Comparison of ENCODE assay signal across 19 cellular contexts in genomic region chr2:148582679-148583511, GRCh38.
DNase-seq lines count a peak whose midpoint lies in the region; ATAC-seq and TF ChIP-seq lines count a peak whose summit lies in the region.
"Had no signal": no experiment of that assay in that cellular context is flagged by ENCODE, and none has a peak within 500 bp of the region (broad histone marks: within the 10 kb centered on the region; RNA-seq: fewer than 3 reads in every experiment).

No MANE protein-coding gene starts in this region.

- peaks cover 0 to 6% of the 10 kb centered on the region in 2 donors for H3K9me3 Mint-ChIP-seq in stimulated activated naive CD8-positive, alpha-beta T cell treated with anti-CD3 and anti-CD28 coated beads, Interleukin-15, amount 100 ng/mL, for 72 hours
- H3K9me3 Mint-ChIP-seq: activated T-cell treated with anti-CD3 and anti-CD28 coated beads, Interleukin-2, amount 50 U/mL, for 4 hours; CD4-positive, alpha-beta T cell had no signal

- H3K36me3 ChIP-seq in PC-3 (ENCODE audit: low read depth, low read length) (no peaks in the 10 kb centered on the region), heart left ventricle (no peaks in the 10 kb centered on the region), adrenal gland (replicated peaks in 1 of 2) (no peaks in the 10 kb centered on the region)
- H3K36me3 ChIP-seq: cardiac muscle cell, pancreas, tibial artery had no signal

- H3K27ac ChIP-seq in PC-3 (ENCODE audit: low read length) (peak overlapping the region; percentile 21; the same call in 1 of the 2 replicates), heart left ventricle (no peak overlapping the region), adrenal gland (no peak overlapping the region)
- H3K27ac ChIP-seq: cardiac muscle cell, pancreas, tibial artery had no signal

- peak overlapping the region; percentile 27 for H3K4me2 ChIP-seq in PC-3 (ENCODE audit: low read length)

- POLR2A ChIA-PET in PC-3 (lab: Charles Lee; ENCODE audit: unreplicated experiment): no interaction called here

- H3K4me1 Mint-ChIP-seq in stimulated activated naive CD8-positive, alpha-beta T cell treated with anti-CD3 and anti-CD28 coated beads, Interleukin-15, amount 100 ng/mL, for 72 hours: peaks cover 16% of the 10 kb centered on the region

- H3K4me1 ChIP-seq in PC-3 (ENCODE audit: insufficient read depth, low read length): peaks cover 17% of the 10 kb centered on the region
- H3K4me1 ChIP-seq in heart left ventricle: no peaks in the 10 kb centered on the region
- no peaks in the 10 kb centered on the region for H3K4me1 ChIP-seq in adrenal gland (replicated peaks in 1 of 2)
- H3K4me1 ChIP-seq: pancreas, tibial artery had no signal

- no peaks in the 10 kb centered on the region for H3K79me2 ChIP-seq in PC-3 (ENCODE audit: low read length)

- no peak for DNase-seq in stimulated activated naive CD8-positive, alpha-beta T cell treated with anti-CD3 and anti-CD28 coated beads, Interleukin-15, amount 100 ng/mL, for 72 hours
- no peak for DNase-seq in stimulated activated naive CD8-positive, alpha-beta T cell treated with anti-CD3 and anti-CD28 coated beads, Interleukin-15, Interleukin-2, amounts not matched to agents 100 U/mL and 50 U/mL, for 24 hours
- DNase-seq in PC-3 (peak; percentile 88), fibroblast of the aortic adventitia (ENCODE audit: low read depth) (peak; percentile 13), heart left ventricle (no peak), adrenal gland (no peak)
- DNase-seq in stimulated activated CD4-positive, alpha-beta T cell treated with anti-CD3 and anti-CD28 coated beads, Interleukin-4, amount 100 ng/mL, for 24 hours: no peak
- DNase-seq in stimulated activated CD4-positive, alpha-beta T cell treated with anti-CD3 and anti-CD28 coated beads, Interleukin-15, amount 100 ng/mL, for 24 hours: no peak
- DNase-seq: activated CD4-positive, alpha-beta T cell treated with anti-CD3 and anti-CD28 coated beads, Interleukin-2, amount 50 U/mL, for 1 hour; activated T-cell treated with anti-CD3 and anti-CD28 coated beads, Interleukin-2, amount 50 U/mL, for 4 hours; CD4-positive, alpha-beta T cell; effector CD8-positive, alpha-beta T cell; NCI-H2029 treated with DMSO at 0.1 percent for 48 hours; NCI-H69; pancreas; tibial artery had no signal

- H3K27me3 Mint-ChIP-seq in stimulated activated naive CD8-positive, alpha-beta T cell treated with anti-CD3 and anti-CD28 coated beads, Interleukin-15, amount 100 ng/mL, for 72 hours: no peaks in the 10 kb centered on the region
- H3K27me3 Mint-ChIP-seq: activated naive CD8-positive, alpha-beta T cell had no signal

- intact Hi-C loops in PC-3 (cut with micrococcal nuclease): no loop called here
- intact Hi-C loops in heart left ventricle (cut with DNase I): no loop called here
- intact Hi-C loops in adrenal gland (cut with DNase I): no loop called here

- CTCF ChIA-PET in PC-3 (lab: Charles Lee): no interaction called here

- no peaks in the 10 kb centered on the region for H3K9me3 ChIP-seq in PC-3 (ENCODE audit: low read length)
- H3K9me3 ChIP-seq in heart left ventricle: no peaks in the 10 kb centered on the region
- no peaks in the 10 kb centered on the region for H3K9me3 ChIP-seq in adrenal gland (replicated peaks in 1 of 3)
- H3K9me3 ChIP-seq: pancreas, tibial artery had no signal

- no TSS peak for BruUV-seq in PC-3 (replicated peaks; lab: Mats Ljungman, UMichigan)

- H3K27me3 ChIP-seq in PC-3 (ENCODE audit: low read length) (no peaks in the 10 kb centered on the region), heart left ventricle (peaks cover 0 to 8% (median 0%) of the 10 kb centered on the region in 9 donors), adrenal gland (no peaks in the 10 kb centered on the region)
- H3K27me3 ChIP-seq: pancreas had no signal

- H3F3A ChIP-seq in PC-3 (ENCODE audit: low read length, unreplicated experiment): no peaks in the 10 kb centered on the region

- no peak overlapping the region for H3K27ac Mint-ChIP-seq in stimulated activated naive CD8-positive, alpha-beta T cell treated with anti-CD3 and anti-CD28 coated beads, Interleukin-15, amount 100 ng/mL, for 72 hours
- H3K27ac Mint-ChIP-seq: activated naive CD8-positive, alpha-beta T cell; CD4-positive, alpha-beta T cell had no signal

- peak; percentile 71 for ATAC-seq in stimulated activated naive CD8-positive, alpha-beta T cell treated with anti-CD3 and anti-CD28 coated beads, Interleukin-15, amount 100 ng/mL, for 72 hours
- ATAC-seq in stimulated activated naive CD8-positive, alpha-beta T cell treated with anti-CD3 and anti-CD28 coated beads, Interleukin-15, Interleukin-2, amounts not matched to agents 100 U/mL and 50 U/mL, for 24 hours: no peak
- ATAC-seq in PC-3 (peak; percentile 90), heart left ventricle (no peak)
- ATAC-seq: activated T-cell treated with anti-CD3 and anti-CD28 coated beads, Interleukin-2, amount 50 U/mL, for 4 hours; left lobe of liver; pancreas had no signal

- H4K20me1 ChIP-seq in PC-3 (ENCODE audit: low read length): no peaks in the 10 kb centered on the region

- WGBS in heart left ventricle, 4 donors: 79 to 88% (median 82%) methylated on average over 2 of the region's 2 CpGs
- WGBS in adrenal gland, 4 donors: 62 to 81% (median 71%) methylated on average over 2 of the region's 2 CpGs

- TF ChIP-seq CTCF in PC-3 (conservative IDR thresholded peaks at IDR 0.05; ENCODE audit: low read depth, low read length) (no peak), fibroblast of the aortic adventitia (IDR thresholded peaks at IDR 0.05; ENCODE audit: insufficient read depth, low read length) (no peak), heart left ventricle (IDR thresholded peaks at IDR 0.05) (no peak), adrenal gland (IDR thresholded peaks at IDR 0.05) (no peak)

- no peak for TF ChIP-seq POLR2A in heart left ventricle (IDR thresholded peaks at IDR 0.05)
- TF ChIP-seq POLR2A in adrenal gland (IDR thresholded peaks at IDR 0.05): no peak

- H2AFZ ChIP-seq in PC-3 (ENCODE audit: low read length): peak overlapping the region; percentile 6; the same call in 1 of the 2 replicates

- H3K4me3 Mint-ChIP-seq in stimulated activated naive CD8-positive, alpha-beta T cell treated with anti-CD3 and anti-CD28 coated beads, Interleukin-15, amount 100 ng/mL, for 72 hours: no peak overlapping the region
- H3K4me3 Mint-ChIP-seq: activated naive CD8-positive, alpha-beta T cell; activated T-cell treated with anti-CD3 and anti-CD28 coated beads, Interleukin-2, amount 50 U/mL, for 4 hours; CD4-positive, alpha-beta T cell had no signal

- no peak overlapping the region for H3K9ac ChIP-seq in PC-3 (ENCODE audit: low read length)

- no peaks in the 10 kb centered on the region for H3K9me2 ChIP-seq in PC-3 (replicated peaks; ENCODE audit: low read length)

- H3K4me3 ChIP-seq in PC-3 (ENCODE audit: low read length): no peak overlapping the region
- H3K4me3 ChIP-seq in fibroblast of the aortic adventitia (ENCODE audit: low read depth, low read length): no peak overlapping the region
- H3K4me3 ChIP-seq in heart left ventricle: no peak overlapping the region
- H3K4me3 ChIP-seq in adrenal gland: no peak overlapping the region
- H3K4me3 ChIP-seq: cardiac muscle cell, pancreas, tibial artery had no signal

Comparison
In these comparisons a context has a peak if more than half of its experiments do, and no peak if none do; other contexts are left out.
1. ATAC-seq: peak in stimulated activated naive CD8-positive, alpha-beta T cell treated with anti-CD3 and anti-CD28 coated beads, Interleukin-15, amount 100 ng/mL, for 72 hours (single experiment) and PC-3 (single experiment); none in stimulated activated naive CD8-positive, alpha-beta T cell treated with anti-CD3 and anti-CD28 coated beads, Interleukin-15, Interleukin-2, amounts not matched to agents 100 U/mL and 50 U/mL, for 24 hours (single experiment) and heart left ventricle (0 of 4).
2. DNase-seq: peak in PC-3 (single experiment) and fibroblast of the aortic adventitia (single experiment); none in stimulated activated naive CD8-positive, alpha-beta T cell treated with anti-CD3 and anti-CD28 coated beads, Interleukin-15, amount 100 ng/mL, for 72 hours (0 of 2), stimulated activated naive CD8-positive, alpha-beta T cell treated with anti-CD3 and anti-CD28 coated beads, Interleukin-15, Interleukin-2, amounts not matched to agents 100 U/mL and 50 U/mL, for 24 hours (single experiment), heart left ventricle (0 of 5), stimulated activated CD4-positive, alpha-beta T cell treated with anti-CD3 and anti-CD28 coated beads, Interleukin-4, amount 100 ng/mL, for 24 hours (single experiment), stimulated activated CD4-positive, alpha-beta T cell treated with anti-CD3 and anti-CD28 coated beads, Interleukin-15, amount 100 ng/mL, for 24 hours (single experiment) and adrenal gland (0 of 7).